In the genomic region with DNA sequence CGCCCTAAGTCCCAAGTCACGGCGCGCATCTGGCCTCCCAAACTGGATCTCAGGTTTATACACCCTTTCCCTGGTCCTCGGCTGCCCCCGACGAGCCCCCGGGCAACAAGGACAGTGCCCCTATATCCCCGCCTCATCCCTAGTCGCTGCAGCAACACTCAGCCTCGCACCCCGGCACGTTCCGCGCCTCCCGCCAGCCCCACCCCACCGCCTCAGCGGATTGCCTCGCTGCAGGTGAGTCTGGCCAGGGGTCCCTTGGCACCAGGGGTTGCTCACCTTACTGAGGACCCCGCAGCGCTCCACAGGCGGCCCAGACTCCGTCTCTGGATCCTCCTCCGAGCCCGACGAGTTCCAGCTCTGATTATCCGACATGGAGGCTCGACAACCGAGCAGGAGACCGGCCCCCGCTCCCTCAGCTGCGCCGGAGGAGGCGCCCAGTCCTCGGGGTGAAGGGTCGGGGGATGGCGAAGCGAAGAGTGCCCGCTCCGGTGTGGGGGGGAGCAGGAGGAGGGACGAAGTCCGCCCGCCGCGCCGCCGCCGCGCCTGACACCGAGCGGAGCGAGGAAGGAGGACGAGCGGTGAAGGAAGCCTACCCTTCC, we compare ENCODE assay signal across 8 cellular contexts. TPM values are rescaled to one million over a fixed set of nuclear protein-coding genes. Genes with fewer than 3 reads are reported as not detected.
DNase-seq lines count a peak whose midpoint lies in the region; ATAC-seq and TF ChIP-seq lines count a peak whose summit lies in the region.

No MANE protein-coding gene starts in this region.

- CTCF ChIA-PET in PC-9 (lab: Charles Lee) = no interaction called here

- BruUV-seq in PC-9 (replicated peaks; lab: Mats Ljungman, UMichigan) = TSS peak; percentile 34

- H3K79me2 ChIP-seq in PC-9 (ENCODE audit: low read depth) = peaks cover 72% of the 10 kb centered on the region

- no peaks in the 10 kb centered on the region for H3K27me3 ChIP-seq in PC-9 (ENCODE audit: insufficient read depth, low read depth)
- no peaks in the 10 kb centered on the region for H3K27me3 ChIP-seq in left ventricle myocardium inferior (ENCODE audit: low read depth)
- no peaks in the 10 kb centered on the region for H3K27me3 ChIP-seq in prostate gland (replicated peaks; ENCODE audit: insufficient read depth)

- peak; percentile 32 for ATAC-seq in HG02885 (IDR thresholded peaks at IDR 0.05; ENCODE audit: poor library complexity, unreplicated experiment)

- POLR2A ChIA-PET in PC-9 (lab: Charles Lee; ENCODE audit: unreplicated experiment) = interaction anchor here (0.7 kb wide), 1 partner anchor 40 kb away, joined by 4 read pairs; no protein-coding TSS in a partner anchor

- peak overlapping the region; percentile 75 for H3K4me2 ChIP-seq in PC-9

- TF ChIP-seq CTCF in PC-9 (conservative IDR thresholded peaks at IDR 0.05) (no peak), left ventricle myocardium inferior (IDR thresholded peaks at IDR 0.05; ENCODE audit: borderline replicate concordance) (no peak), prostate gland (IDR thresholded peaks at IDR 0.05) (no peak)

- no peak for TF ChIP-seq POLR2A in prostate gland (IDR thresholded peaks at IDR 0.05)

- H3K36me3 ChIP-seq in PC-9 (ENCODE audit: low read depth) (no peaks in the 10 kb centered on the region), left ventricle myocardium inferior (no peaks in the 10 kb centered on the region), prostate gland (no peaks in the 10 kb centered on the region)

- H3K9me3 ChIP-seq in PC-9 (ENCODE audit: insufficient read depth, low read depth) = no peaks in the 10 kb centered on the region
- H3K9me3 ChIP-seq in left ventricle myocardium inferior (replicated peaks) = no peaks in the 10 kb centered on the region
- H3K9me3 ChIP-seq in prostate gland = no peaks in the 10 kb centered on the region

- H4K20me1 ChIP-seq in PC-9 (ENCODE audit: insufficient read depth) = 0 out of 2 replicates have a peak, but pooled peaks cover 2% of the 10 kb centered on the region

- no peaks in the 10 kb centered on the region for H3K9me2 ChIP-seq in PC-9 (ENCODE audit: insufficient read depth)

- H3K27ac ChIP-seq in PC-9 = peak overlapping the region; percentile 64
- peak overlapping the region; percentile 76 for H3K27ac ChIP-seq in adipose tissue (ENCODE audit: low read depth, low read length)
- H3K27ac ChIP-seq in left ventricle myocardium inferior (replicated peaks) = peak overlapping the region; percentile 95
- H3K27ac ChIP-seq in prostate gland = peak overlapping the region; percentile 93 to 95

- no peaks in the 10 kb centered on the region for H3F3A ChIP-seq in PC-9 (ENCODE audit: insufficient read depth, low read depth)

- 0 to 1% (median 1%) methylated on average over 42 to 54 of the region's 54 CpGs for WGBS in adipose tissue, 3 donors
- under 1% methylated on average over 54 of the region's 54 CpGs for WGBS in prostate gland

- peak in 2 of 3 experiments; percentile 68 to 72 for DNase-seq in NCI-H1417 (lab: John Stamatoyannopoulos, UW)
- no peak for DNase-seq in NCI-H1417 treated with DMSO at 0.1 percent for 48 hours (lab: John Stamatoyannopoulos, UW)
- peak in 1 of 2 experiments; percentile 16 for DNase-seq in PC-9
- DNase-seq in left ventricle myocardium inferior = peak; percentile 50
- peak; percentile 32 for DNase-seq in prostate gland (ENCODE audit: low spot score)
- DNase-seq in NCI-H2196 (lab: John Stamatoyannopoulos, UW; ENCODE audit: unreplicated experiment) = no peak

- H3K4me1 ChIP-seq in PC-9 (replicated peaks; ENCODE audit: insufficient read depth) = peaks cover 22% of the 10 kb centered on the region
- H3K4me1 ChIP-seq in left ventricle myocardium inferior = peaks cover 55% of the 10 kb centered on the region
- H3K4me1 ChIP-seq in prostate gland (replicated peaks) = no peaks in the 10 kb centered on the region

- intact Hi-C loops in PC-9 (cut with micrococcal nuclease; ENCODE audit: unreplicated experiment) (loop anchor here (5.0 kb wide), 3 partner anchors 56 to 166 kb away; no protein-coding TSS in a partner anchor), left ventricle myocardium inferior (cut with micrococcal nuclease) (loop anchor here (5.0 kb wide), 1 partner anchor 46 kb away; no protein-coding TSS in a partner anchor), prostate gland (cut with DNase I) (loop anchor here (5.0 kb wide), 1 partner anchor 459 kb away; the partner anchor contains the start of gene GCNT4)

- H2AFZ ChIP-seq in PC-9 = peak overlapping the region; percentile 97

- H3K4me3 ChIP-seq in PC-9 (peak overlapping the region; percentile 83), left ventricle myocardium inferior (peak overlapping the region; percentile 89), prostate gland (peak overlapping the region; percentile 79 to 93)

RNA-seq across cellular contexts. Expression of gene CERT1, which starts 0.5 kb away (rescaled TPM):
- total RNA-seq in PC-9 (2021) = 17.6 and 19.5 TPM in 2 replicates
- polyA plus RNA-seq in adipose tissue = 10 to 100 TPM in 2 of 3 donors, 1 to 10 TPM in 1; 9.3 to 38.5 (median 19.0) TPM
- total RNA-seq in left ventricle myocardium inferior = 28.8 TPM
- 10 to 100 TPM; 32.3 to 35.5 TPM for total RNA-seq in prostate gland

RNA-seq across cellular contexts. Expression of gene POLK, which starts 0.8 kb away (rescaled TPM):
- total RNA-seq in PC-9 (2021) (19.2 and 20.9 TPM in 2 replicates), left ventricle myocardium inferior (21.1 TPM), prostate gland (10 to 100 TPM; 28.4 to 33.6 TPM)
- polyA plus RNA-seq in adipose tissue = 1 to 10 TPM; 3.7 to 7.3 (median 6.3) TPM

Comparison
In these comparisons a context has a peak if more than half of its experiments do, and no peak if none do; other contexts are left out.
1. DNase-seq: peak in NCI-H1417 (2 of 3), left ventricle myocardium inferior (single experiment) and prostate gland (single experiment); none in NCI-H1417 treated with DMSO at 0.1 percent for 48 hours (single experiment) and NCI-H2196 (single experiment).
2. Peak in every context shown above with its lines, with median percentiles within 50 percentile points of each other: H3K27ac ChIP-seq and H3K4me3 ChIP-seq.